1 cellular context compared by ENCODE assay signal in genomic region chr1:67514786-67515185, GRCh38.
TF ChIP-seq lines count a peak whose summit lies in the region.

No MANE protein-coding gene starts in this region.

TF ChIP-seq in HepG2, 621 proteins besides CTCF, POLR2A, EP300 and RAD21 (continued from another document):
- TF ChIP-seq ZNF280D (CRISPR knock-in tag; IDR thresholded peaks at IDR 0.05) = no peak
